Comparison of ENCODE assay signal across 9 cellular contexts in genomic region chr16:28984619-28985135, GRCh38. TPM values are rescaled to one million over a fixed set of nuclear protein-coding genes. Genes with fewer than 3 reads are reported as not detected.
DNase-seq lines count a peak whose midpoint lies in the region; ATAC-seq and TF ChIP-seq lines count a peak whose summit lies in the region.
"Had no signal": no experiment of that assay in that cellular context is flagged by ENCODE, and none has a peak within 500 bp of the region (broad histone marks: within the 10 kb centered on the region; RNA-seq: fewer than 3 reads in every experiment).

TSS of gene LAT (plus strand) at chr16:28985052. CDS start at chr16:28985418, 366 bp downstream.

- H3K14ac ChIP-seq in trophoblast cell (ENCODE audit: low read length), result no peak within 1 kb of the TSS

- peaks cover 17% of the 10 kb centered on the region for H3K9me3 Mint-ChIP-seq in activated T-helper 2 cell treated with anti-CD3 and anti-CD28 coated beads, Interferon-gamma antibody, Interleukin-2, Interleukin-4, amounts not matched to agents 10 μg/mL and 5 μg/mL and 100 μg/mL, durations not matched to agents 14 hours and 24 hours and 36 hours

- H3K27me3 Mint-ChIP-seq in activated T-helper 2 cell treated with anti-CD3 and anti-CD28 coated beads, Interferon-gamma antibody, Interleukin-2, Interleukin-4, amounts not matched to agents 10 μg/mL and 5 μg/mL and 100 μg/mL, durations not matched to agents 14 hours and 24 hours and 36 hours (ENCODE audit: low read depth), result no peaks in the 10 kb centered on the region

- H4K8ac ChIP-seq in trophoblast cell (ENCODE audit: low read depth, low read length), result no peak within 1 kb of the TSS

- no peaks in the 10 kb centered on the region; the same call in 1 of the 2 replicates for H3F3A ChIP-seq in PC-9 (ENCODE audit: insufficient read depth, low read depth)

- H3K9me2 ChIP-seq in PC-9 (ENCODE audit: insufficient read depth), result no peaks in the 10 kb centered on the region

- peak within 1 kb of the TSS; percentile 89 for H3K4me3 Mint-ChIP-seq in activated T-helper 2 cell treated with anti-CD3 and anti-CD28 coated beads, Interferon-gamma antibody, Interleukin-2, Interleukin-4, amounts not matched to agents 10 μg/mL and 5 μg/mL and 100 μg/mL, durations not matched to agents 14 hours and 24 hours and 36 hours (ENCODE audit: low read depth)

- H2BK12ac ChIP-seq in trophoblast cell (ENCODE audit: low read length), result no peak within 1 kb of the TSS

- H3K4me1 Mint-ChIP-seq in activated T-helper 2 cell treated with anti-CD3 and anti-CD28 coated beads, Interferon-gamma antibody, Interleukin-2, Interleukin-4, amounts not matched to agents 10 μg/mL and 5 μg/mL and 100 μg/mL, durations not matched to agents 14 hours and 24 hours and 36 hours (ENCODE audit: low read depth), result peaks cover 35% of the 10 kb centered on the region

- no peak within 1 kb of the TSS for H3K4ac ChIP-seq in trophoblast cell (ENCODE audit: low read depth, low read length)

- H3K23ac ChIP-seq in trophoblast cell (ENCODE audit: low read length), result no peak within 1 kb of the TSS

- H3K4me2 ChIP-seq in PC-9 (no peak within 1 kb of the TSS), trophoblast cell (ENCODE audit: low read length) (no peak within 1 kb of the TSS)

- POLR2A ChIA-PET in PC-9 (lab: Charles Lee; ENCODE audit: unreplicated experiment), result no interaction called here

- H3K27me3 ChIP-seq in PC-9 (ENCODE audit: insufficient read depth, low read depth) (no peaks in the 10 kb centered on the region), trophoblast cell (ENCODE audit: insufficient read depth, low read length) (no peaks in the 10 kb centered on the region)

- intact Hi-C loops in PC-9 (cut with micrococcal nuclease; ENCODE audit: unreplicated experiment), result no loop called here
- intact Hi-C loops in activated T-helper 2 cell treated with anti-CD3 and anti-CD28 coated beads, Interferon-gamma antibody, Interleukin-2, Interleukin-4, amounts not matched to agents 10 μg/mL and 5 μg/mL and 100 μg/mL, durations not matched to agents 14 hours and 24 hours and 36 hours (cut with micrococcal nuclease), result no loop called here

- peak within 1 kb of the TSS; percentile 24 for H4K12ac ChIP-seq in trophoblast cell (ENCODE audit: low read depth, low read length)

- BruUV-seq in PC-9 (replicated peaks; lab: Mats Ljungman, UMichigan), result no TSS peak

- no peak within 1 kb of the TSS for H4K91ac ChIP-seq in trophoblast cell (ENCODE audit: low read depth, low read length)

- H3K36me3 ChIP-seq in PC-9 (ENCODE audit: low read depth), result peaks cover 13% of the 10 kb centered on the region
- H3K36me3 ChIP-seq in trophoblast cell (ENCODE audit: control insufficient read depth in 1 of 2, insufficient read depth in 2 of 2, low read length in 2 of 2), result peaks cover 46 to 60% of the 10 kb centered on the region in 2 experiments

- no peak within 1 kb of the TSS for H3K9ac ChIP-seq in trophoblast cell (ENCODE audit: low read length)

- no peak for DNase-seq in GM12864 (ENCODE audit: low read depth)
- no peak for DNase-seq in PC-9
- peak; percentile 74 for DNase-seq in activated T-helper 2 cell treated with anti-CD3 and anti-CD28 coated beads, Interferon-gamma antibody, Interleukin-2, Interleukin-4, amounts not matched to agents 10 μg/mL and 5 μg/mL and 100 μg/mL, durations not matched to agents 14 hours and 24 hours and 36 hours (ENCODE audit: low spot score)
- DNase-seq in trophoblast cell, result no peak
- DNase-seq in AG08396 (ENCODE audit: low spot score), result no peak
- DNase-seq in DMS 273 (lab: John Stamatoyannopoulos, UW; ENCODE audit: unreplicated experiment), result no peak
- no peak for DNase-seq in nucleus accumbens (lab: John Stamatoyannopoulos, UW)

- no peak within 1 kb of the TSS for H2AFZ ChIP-seq in PC-9
- H2AFZ ChIP-seq in trophoblast cell (ENCODE audit: insufficient read depth, low read length, poor library complexity), result no peak within 1 kb of the TSS

- no peak within 1 kb of the TSS for H2AK5ac ChIP-seq in trophoblast cell (ENCODE audit: low read length)

- no peak for TF ChIP-seq CTCF in GM12864 (IDR thresholded peaks at IDR 0.05; ENCODE audit: low read depth, low read length, missing control alignments)
- TF ChIP-seq CTCF in PC-9 (conservative IDR thresholded peaks at IDR 0.05), result no peak

- no CpG with 5 or more reads among the region's 24 CpGs for WGBS in trophoblast cell (ENCODE audit: extremely low coverage, insufficient coverage, insufficient read length)

- H3K36me3 Mint-ChIP-seq in activated T-helper 2 cell treated with anti-CD3 and anti-CD28 coated beads, Interferon-gamma antibody, Interleukin-2, Interleukin-4, amounts not matched to agents 10 μg/mL and 5 μg/mL and 100 μg/mL, durations not matched to agents 14 hours and 24 hours and 36 hours (ENCODE audit: low read depth), result peaks cover 79% of the 10 kb centered on the region

- H3K4me3 ChIP-seq in GM12864 (ENCODE audit: low read depth, low read length), result peak within 1 kb of the TSS; percentile 45
- H3K4me3 ChIP-seq in PC-9, result no peak within 1 kb of the TSS
- no peak within 1 kb of the TSS for H3K4me3 ChIP-seq in trophoblast cell (ENCODE audit: low read depth, low read length)

- no peaks in the 10 kb centered on the region for H4K20me1 ChIP-seq in PC-9 (ENCODE audit: insufficient read depth)

- H3K9me3 ChIP-seq in PC-9 (ENCODE audit: insufficient read depth, low read depth) (no peaks in the 10 kb centered on the region), trophoblast cell (ENCODE audit: insufficient read depth, low read depth, low read length) (peaks cover 4% of the 10 kb centered on the region)

- no peaks in the 10 kb centered on the region for H3K4me1 ChIP-seq in PC-9 (replicated peaks; ENCODE audit: insufficient read depth)
- H3K4me1 ChIP-seq in trophoblast cell (ENCODE audit: control insufficient read depth in 1 of 2, insufficient read depth in 2 of 2, low read length in 2 of 2), result no peaks in the 10 kb centered on the region

- H3K27ac ChIP-seq in PC-9, result no peak within 1 kb of the TSS
- H3K27ac ChIP-seq in trophoblast cell (ENCODE audit: low read depth, low read length), result no peak within 1 kb of the TSS
- H3K27ac ChIP-seq: epithelial cell of prostate had no signal

- H3K18ac ChIP-seq in trophoblast cell (ENCODE audit: low read length), result no peak within 1 kb of the TSS

- no peak within 1 kb of the TSS for H2BK120ac ChIP-seq in trophoblast cell (ENCODE audit: insufficient read depth, low read length, poor library complexity)

- no peaks in the 10 kb centered on the region for H3K79me2 ChIP-seq in PC-9 (ENCODE audit: low read depth)
- no peaks in the 10 kb centered on the region for H3K79me2 ChIP-seq in trophoblast cell (ENCODE audit: control insufficient read depth, insufficient read depth, low read length, poor library complexity)

- no peak for ATAC-seq in HG02981 (IDR thresholded peaks at IDR 0.05; ENCODE audit: unreplicated experiment)

- H3K79me1 ChIP-seq in trophoblast cell (ENCODE audit: low read length), result no peaks in the 10 kb centered on the region

- peak within 1 kb of the TSS; percentile 94 for H3K27ac Mint-ChIP-seq in activated T-helper 2 cell treated with anti-CD3 and anti-CD28 coated beads, Interferon-gamma antibody, Interleukin-2, Interleukin-4, amounts not matched to agents 10 μg/mL and 5 μg/mL and 100 μg/mL, durations not matched to agents 14 hours and 24 hours and 36 hours

- no peak within 1 kb of the TSS for H2BK5ac ChIP-seq in trophoblast cell (ENCODE audit: low read depth, low read length, poor library complexity)

- CTCF ChIA-PET in PC-9 (lab: Charles Lee), result no interaction called here

RNA-seq across cellular contexts. Expression of gene LAT, which starts in this region (rescaled TPM):
- total RNA-seq in PC-9 (2021), result 12.4 and 13.0 TPM in 2 replicates
- total RNA-seq in activated T-helper 2 cell treated with anti-CD3 and anti-CD28 coated beads, Interferon-gamma antibody, Interleukin-2, Interleukin-4, amounts not matched to agents 10 μg/mL and 5 μg/mL and 100 μg/mL, durations not matched to agents 14 hours and 24 hours and 36 hours, result 273 and 294 TPM in 2 replicates
- polyA plus RNA-seq in trophoblast cell (2013), result 1.6 and 1.7 TPM in 2 replicates

Comparison
In these comparisons a context has a peak if more than half of its experiments do, and no peak if none do; other contexts are left out.
1. RNA of gene LAT (total RNA-seq): 273 to 294 TPM in activated T-helper 2 cell treated with anti-CD3 and anti-CD28 coated beads, Interferon-gamma antibody, Interleukin-2, Interleukin-4, amounts not matched to agents 10 μg/mL and 5 μg/mL and 100 μg/mL, durations not matched to agents 14 hours and 24 hours and 36 hours; 12.4 to 13.0 TPM in PC-9; every median in the first group is over 10 times any median in the second.